In genomic region chr3:133943639-133944131, GRCh38 we compare ENCODE assay signal across 9 cellular contexts. TPM values are rescaled to one million over a fixed set of nuclear protein-coding genes. Genes with fewer than 3 reads are reported as not detected.
DNase-seq lines count a peak whose midpoint lies in the region; ATAC-seq, FAIRE-seq and TF ChIP-seq lines count a peak whose summit lies in the region.
"Had no signal": no experiment of that assay in that cellular context is flagged by ENCODE, and none has a peak within 500 bp of the region (broad histone marks: within the 10 kb centered on the region; RNA-seq: fewer than 3 reads in every experiment).

No MANE protein-coding gene starts in this region.

- TF ChIP-seq EP300 in upper lobe of left lung (IDR thresholded peaks at IDR 0.05), result no peak

- WGBS in upper lobe of left lung, 2 donors, result 49 to 54% methylated on average over 5 of the region's 5 CpGs

- H3K27me3 ChIP-seq in left ventricle myocardium inferior (ENCODE audit: low read depth) (no peaks in the 10 kb centered on the region), upper lobe of left lung (no peaks in the 10 kb centered on the region)

- TF ChIP-seq CTCF in left ventricle myocardium inferior (IDR thresholded peaks at IDR 0.05; ENCODE audit: borderline replicate concordance), result no peak
- TF ChIP-seq CTCF in upper lobe of left lung (IDR thresholded peaks at IDR 0.05), result no peak

- no peak for FAIRE-seq in HTR-8/SVneo (lab: Jason Lieb, UNC)

- intact Hi-C loops in left ventricle myocardium inferior (cut with micrococcal nuclease), result no loop called here

- DNase-seq in HTR-8/SVneo (ENCODE audit: insufficient read length, low spot score) (peak; percentile 55), UCSD-AML1 (lab: John Stamatoyannopoulos, UW; ENCODE audit: unreplicated experiment) (peak; percentile 56), left ventricle myocardium inferior (no peak), upper lobe of left lung (peak in 1 of 2 donors; percentile 39), midbrain (lab: John Stamatoyannopoulos, UW) (no peak)
- no peak for DNase-seq in activated naive CD4-positive, alpha-beta T cell treated with anti-CD3 and anti-CD28 coated beads, Interleukin-2, amount 10 ng/mL, durations not matched to agents 7 days and 5 days
- DNase-seq in activated CD4-positive, alpha-beta T cell treated with anti-CD3 and anti-CD28 coated beads, Interleukin-2, amount 50 U/mL, for 48 hours, result no peak
- DNase-seq: NCI-H69; stimulated activated naive CD4-positive, alpha-beta T cell treated with Interleukin-2 at 50 U/mL for 16 hours had no signal

- no peak overlapping the region for H3K4me3 ChIP-seq in left ventricle myocardium inferior
- no peak overlapping the region for H3K4me3 ChIP-seq in upper lobe of left lung

- H3K27ac ChIP-seq in left ventricle myocardium inferior (replicated peaks) (peak overlapping the region; percentile 84), upper lobe of left lung (peak overlapping the region; percentile 80 to 92 (median 85))

- no peak for TF ChIP-seq POLR2A in upper lobe of left lung (IDR thresholded peaks at IDR 0.05)

- no peaks in the 10 kb centered on the region for H3K36me3 Mint-ChIP-seq in activated naive CD4-positive, alpha-beta T cell treated with anti-CD3 and anti-CD28 coated beads, Interleukin-2, amount 10 ng/mL, durations not matched to agents 7 days and 5 days

- no peaks in the 10 kb centered on the region for H3K9me3 ChIP-seq in left ventricle myocardium inferior (replicated peaks)
- H3K9me3 ChIP-seq in upper lobe of left lung, result no peaks in the 10 kb centered on the region

- ATAC-seq in upper lobe of left lung (ENCODE audit: low FRiP score in 2 of 2), result peak; percentile 31 to 44

- CTCF ChIA-PET in activated naive CD4-positive, alpha-beta T cell treated with anti-CD3 and anti-CD28 coated beads, Interleukin-2, amount 10 ng/mL, durations not matched to agents 7 days and 5 days (lab: Charles Lee), result no interaction called here

- peaks cover 10% of the 10 kb centered on the region for H3K4me1 Mint-ChIP-seq in activated naive CD4-positive, alpha-beta T cell treated with anti-CD3 and anti-CD28 coated beads, Interleukin-2, amount 10 ng/mL, durations not matched to agents 7 days and 5 days

- H3K4me1 ChIP-seq in left ventricle myocardium inferior, result peaks cover 61% of the 10 kb centered on the region
- H3K4me1 ChIP-seq in upper lobe of left lung, result peaks cover 37 to 56% (median 47%) of the 10 kb centered on the region in 4 donors

- H3K36me3 ChIP-seq in left ventricle myocardium inferior (no peaks in the 10 kb centered on the region), upper lobe of left lung (peaks cover 0 to 51% (median 10%) of the 10 kb centered on the region in 4 donors)

- peaks cover 31% of the 10 kb centered on the region for H3K27me3 Mint-ChIP-seq in activated naive CD4-positive, alpha-beta T cell treated with anti-CD3 and anti-CD28 coated beads, Interleukin-2, amount 10 ng/mL, durations not matched to agents 7 days and 5 days

- no peaks in the 10 kb centered on the region for H3K9me3 Mint-ChIP-seq in activated naive CD4-positive, alpha-beta T cell treated with anti-CD3 and anti-CD28 coated beads, Interleukin-2, amount 10 ng/mL, durations not matched to agents 7 days and 5 days

- no peak overlapping the region for H3K27ac Mint-ChIP-seq in activated naive CD4-positive, alpha-beta T cell treated with anti-CD3 and anti-CD28 coated beads, Interleukin-2, amount 10 ng/mL, durations not matched to agents 7 days and 5 days

- no peak overlapping the region for H3K4me3 Mint-ChIP-seq in activated naive CD4-positive, alpha-beta T cell treated with anti-CD3 and anti-CD28 coated beads, Interleukin-2, amount 10 ng/mL, durations not matched to agents 7 days and 5 days

RNA-seq across cellular contexts. Expression of gene RAB6B, which starts 48.0 kb away (rescaled TPM):
- total RNA-seq in left ventricle myocardium inferior (59.1 TPM), upper lobe of left lung (1 to 10 TPM in 5 of 6 donors, under 1 TPM in 1; 1.00 to 6.3 (median 2.8) TPM)

Comparison
In these comparisons a context has a peak if more than half of its experiments do, and no peak if none do; other contexts are left out.
1. DNase-seq: peak in HTR-8/SVneo (single experiment) and UCSD-AML1 (single experiment); none in left ventricle myocardium inferior (single experiment), activated naive CD4-positive, alpha-beta T cell treated with anti-CD3 and anti-CD28 coated beads, Interleukin-2, amount 10 ng/mL, durations not matched to agents 7 days and 5 days (single experiment), activated CD4-positive, alpha-beta T cell treated with anti-CD3 and anti-CD28 coated beads, Interleukin-2, amount 50 U/mL, for 48 hours (0 of 2) and midbrain (single experiment).